Comparison of ENCODE assay signal across 21 cellular contexts in genomic region chr6:14216931-14217684, GRCh38.
DNase-seq lines count a peak whose midpoint lies in the region; ATAC-seq and TF ChIP-seq lines count a peak whose summit lies in the region.
"Had no signal": no experiment of that assay in that cellular context is flagged by ENCODE, and none has a peak within 500 bp of the region (broad histone marks: within the 10 kb centered on the region; RNA-seq: fewer than 3 reads in every experiment).

No MANE protein-coding gene starts in this region.

- peak; percentile 58 to 87 for ATAC-seq in activated T-cell treated with anti-CD3 and anti-CD28 coated beads, Interleukin-2, amount 50 U/mL, for 72 hours (replicated peaks in 1 of 2)
- ATAC-seq in GM18867 (IDR thresholded peaks at IDR 0.05; ENCODE audit: unreplicated experiment), result no peak
- ATAC-seq: GM23338 had no signal

- no peaks in the 10 kb centered on the region for H3F3A ChIP-seq in Loucy (ENCODE audit: low read depth)

- no peak overlapping the region for H3K27ac Mint-ChIP-seq in activated T-cell treated with anti-CD3 and anti-CD28 coated beads, Interleukin-2, amount 50 U/mL, for 72 hours
- H3K27ac Mint-ChIP-seq: activated CD4-positive, alpha-beta T cell treated with anti-CD3 and anti-CD28 coated beads, Interleukin-2, amount 10 ng/mL, durations not matched to agents 7 days and 5 days; activated naive CD8-positive, alpha-beta T cell treated with anti-CD3 and anti-CD28 coated beads for 36 hours; GM23338; memory B cell; T-helper 1 cell treated with Interleukin-12 subunit alpha and Interleukin-12 subunit beta and Interleukin-4 antibody, amounts not matched to agents 30 μg/mL and 1 μg/mL, for 36 hours had no signal

- H3K4me1 ChIP-seq in Loucy (ENCODE audit: insufficient read depth, low read length, poor library complexity, severe bottlenecking), result peaks cover 56% of the 10 kb centered on the region

- no peak for DNase-seq in activated T-cell treated with anti-CD3 and anti-CD28 coated beads, Interleukin-2, amount 50 U/mL, for 72 hours
- no peak for DNase-seq in activated T-cell treated with anti-CD3 and anti-CD28 coated beads, Interleukin-2, amount 50 U/mL, for 1 hour
- DNase-seq in iris pigment epithelial cell (ENCODE audit: low read depth) (peak; percentile 35), dermis blood vessel endothelial cell (no peak), germinal center (ENCODE audit: low spot score) (no peak)
- DNase-seq: ACHN; activated CD4-positive, alpha-beta T cell treated with anti-CD3 and anti-CD28 coated beads, Interleukin-2, amount 10 ng/mL, durations not matched to agents 7 days and 5 days; activated naive CD8-positive, alpha-beta T cell treated with anti-CD3 and anti-CD28 coated beads for 36 hours; head of caudate nucleus; KBM-7; NCI-H1436; nucleus accumbens; RPMI8226 had no signal

- no peaks in the 10 kb centered on the region for H3K27me3 ChIP-seq in Loucy (ENCODE audit: insufficient read depth, low read length, poor library complexity, severe bottlenecking)
- H3K27me3 ChIP-seq: ascending aorta, suprapubic skin had no signal

- H3K79me2 ChIP-seq in Loucy (ENCODE audit: insufficient read depth, low read length), result peaks cover 10% of the 10 kb centered on the region; the same call in 1 of the 2 replicates

- peaks cover 19% of the 10 kb centered on the region for H3K4me1 Mint-ChIP-seq in activated T-cell treated with anti-CD3 and anti-CD28 coated beads, Interleukin-2, amount 50 U/mL, for 72 hours (ENCODE audit: low read depth)

- H3K9me3 ChIP-seq in Loucy (ENCODE audit: insufficient read depth, low read depth, low read length), result no peaks in the 10 kb centered on the region
- H3K9me3 ChIP-seq: ascending aorta, suprapubic skin had no signal

- H3K36me3 ChIP-seq in Loucy (ENCODE audit: insufficient read depth, low read length), result no peaks in the 10 kb centered on the region
- H3K36me3 ChIP-seq: ascending aorta, suprapubic skin had no signal

- no peak overlapping the region for H3K4me2 ChIP-seq in Loucy (ENCODE audit: low read depth, low read length, poor library complexity, severe bottlenecking)
- H3K4me2 ChIP-seq: GM23338 had no signal

- H4K20me1 ChIP-seq in Loucy (ENCODE audit: insufficient read depth, low read length, poor library complexity, severe bottlenecking), result no peaks in the 10 kb centered on the region

- peak overlapping the region in 1 of 2 donors; percentile 40 for H3K4me3 Mint-ChIP-seq in activated T-cell treated with anti-CD3 and anti-CD28 coated beads, Interleukin-2, amount 50 U/mL, for 72 hours
- H3K4me3 Mint-ChIP-seq: activated CD4-positive, alpha-beta T cell treated with anti-CD3 and anti-CD28 coated beads, Interleukin-2, amount 10 ng/mL, durations not matched to agents 7 days and 5 days; activated naive CD8-positive, alpha-beta T cell treated with anti-CD3 and anti-CD28 coated beads for 36 hours; GM23338; memory B cell; T-helper 1 cell treated with Interleukin-12 subunit alpha and Interleukin-12 subunit beta and Interleukin-4 antibody, amounts not matched to agents 30 μg/mL and 1 μg/mL, for 36 hours had no signal

- no peaks in the 10 kb centered on the region for H3K9me3 Mint-ChIP-seq in activated T-cell treated with anti-CD3 and anti-CD28 coated beads, Interleukin-2, amount 50 U/mL, for 72 hours
- H3K9me3 Mint-ChIP-seq: activated CD4-positive, alpha-beta T cell treated with anti-CD3 and anti-CD28 coated beads, Interleukin-2, amount 10 ng/mL, durations not matched to agents 7 days and 5 days; activated naive CD8-positive, alpha-beta T cell treated with anti-CD3 and anti-CD28 coated beads for 36 hours; memory B cell; T-helper 1 cell treated with Interleukin-12 subunit alpha and Interleukin-12 subunit beta and Interleukin-4 antibody, amounts not matched to agents 30 μg/mL and 1 μg/mL, for 36 hours had no signal

- no peak overlapping the region for H3K4me3 ChIP-seq in Loucy (ENCODE audit: low read length, poor library complexity, severe bottlenecking)
- H3K4me3 ChIP-seq: ascending aorta, GM23338, SK-N-MC, suprapubic skin had no signal

- H3K9ac ChIP-seq in Loucy (ENCODE audit: low read depth, low read length, poor library complexity, severe bottlenecking), result peak overlapping the region; percentile 58

- no peak for TF ChIP-seq CTCF in Loucy (conservative IDR thresholded peaks at IDR 0.05; ENCODE audit: low read length)

- no peaks in the 10 kb centered on the region for H3K9me2 ChIP-seq in Loucy (replicated peaks; ENCODE audit: low read depth, low read length)

- no peaks in the 10 kb centered on the region for H3K36me3 Mint-ChIP-seq in activated T-cell treated with anti-CD3 and anti-CD28 coated beads, Interleukin-2, amount 50 U/mL, for 72 hours (ENCODE audit: insufficient read depth in 2 of 2)
- H3K36me3 Mint-ChIP-seq: activated naive CD8-positive, alpha-beta T cell treated with anti-CD3 and anti-CD28 coated beads for 36 hours; memory B cell had no signal

- H2AFZ ChIP-seq in Loucy (ENCODE audit: low read length), result no peak overlapping the region

- H3K27me3 Mint-ChIP-seq in activated T-cell treated with anti-CD3 and anti-CD28 coated beads, Interleukin-2, amount 50 U/mL, for 72 hours (ENCODE audit: low read depth), result no peaks in the 10 kb centered on the region
- H3K27me3 Mint-ChIP-seq: activated CD4-positive, alpha-beta T cell treated with anti-CD3 and anti-CD28 coated beads, Interleukin-2, amount 10 ng/mL, durations not matched to agents 7 days and 5 days; activated naive CD8-positive, alpha-beta T cell treated with anti-CD3 and anti-CD28 coated beads for 36 hours; memory B cell had no signal
